Comparison of ENCODE assay signal across 1 cellular context in genomic region chr20:5913166-5913565, GRCh38.
TF ChIP-seq lines count a peak whose summit lies in the region.

No MANE protein-coding gene starts in this region.

TF ChIP-seq in HepG2, 621 proteins besides CTCF, POLR2A, EP300 and RAD21:
- peak; percentile 5; the same call in 1 of the 2 replicates for TF ChIP-seq CEBPB (IDR thresholded peaks at IDR 0.05; ENCODE audit: borderline replicate concordance, low read depth, low read length)
- TF ChIP-seq ZNF446 (CRISPR knock-in tag; IDR thresholded peaks at IDR 0.05) = no peak
TF ChIP-seq in HepG2: peak in this region for 1.
